In the genomic region with DNA sequence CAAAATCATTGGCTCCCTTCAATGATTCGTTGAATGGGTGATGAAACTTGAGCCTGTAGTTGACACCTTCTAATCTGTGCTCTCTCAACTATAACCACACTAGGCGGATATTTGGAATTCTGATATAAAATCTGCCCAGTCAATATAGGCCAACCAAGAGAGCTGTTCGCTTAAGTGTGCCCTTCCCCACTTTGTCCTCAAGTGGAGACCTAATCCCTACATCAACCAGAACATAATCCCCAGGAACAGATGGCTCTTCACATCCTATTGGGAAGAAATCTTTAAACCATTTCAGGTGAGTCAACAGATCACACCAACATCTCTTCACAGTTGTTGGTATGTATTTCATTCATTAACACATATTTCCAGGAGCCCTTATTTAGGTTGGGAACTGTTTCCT, we compare ENCODE assay signal across 2 cellular contexts. TPM values are rescaled to one million over a fixed set of nuclear protein-coding genes. Genes with fewer than 3 reads are reported as not detected.
"Had no signal": no experiment of that assay in that cellular context is flagged by ENCODE, and none has a peak within 500 bp of the region (broad histone marks: within the 10 kb centered on the region; RNA-seq: fewer than 3 reads in every experiment).

No MANE protein-coding gene starts in this region.

RNA-seq across cellular contexts. Expression of a gene that starts 33.4 kb away (rescaled TPM):
- total RNA-seq: GM23338, HT-29 had no signal
